ENCODE assay signal across 9 cellular contexts in genomic region chr6:134111062-134111677, GRCh38. TPM values are rescaled to one million over a fixed set of nuclear protein-coding genes. Genes with fewer than 3 reads are reported as not detected.
A peak's percentile ranks its signal among the peaks of the same experiment; 100 is the strongest.
DNase-seq lines count a peak whose midpoint lies in the region; ATAC-seq, FAIRE-seq and TF ChIP-seq lines count a peak whose summit lies in the region.
"Had no signal": no experiment of that assay in that cellular context is flagged by ENCODE, and none has a peak within 500 bp of the region (broad histone marks: within the 10 kb centered on the region; RNA-seq: fewer than 3 reads in every experiment).

No MANE protein-coding gene starts in this region.

- intact Hi-C loops in HCT116 (cut with micrococcal nuclease) = loop anchor here (1.0 kb wide), 2 partner anchors 712 to 771 kb away; no protein-coding TSS in a partner anchor
- intact Hi-C loops in activated CD4-positive, alpha-beta T cell treated with anti-CD3 and anti-CD28 coated beads for 36 hours (cut with DNase I, micrococcal nuclease) = no loop called here
- intact Hi-C loops in pancreas (cut with DNase I) = no loop called here

- H3K36me3 ChIP-seq in HCT116 (ENCODE audit: control insufficient read depth in 1 of 2, insufficient read depth in 2 of 2, low read length in 2 of 2) (no peaks in the 10 kb centered on the region), pancreas (no peaks in the 10 kb centered on the region)

- peak; percentile 69 for ATAC-seq in activated CD8-positive, alpha-beta memory T cell treated with anti-CD3 and anti-CD28 coated beads, Interleukin-2, amount 10 ng/mL, durations not matched to agents 7 days and 5 days
- ATAC-seq in HCT116 = peak; percentile 81
- peak; percentile 88 for ATAC-seq in activated CD4-positive, alpha-beta T cell treated with anti-CD3 and anti-CD28 coated beads for 36 hours
- ATAC-seq in pancreas = peak in 3 of 4 donors; percentile 69 to 91 (median 76)

- H3K27ac Mint-ChIP-seq in activated CD8-positive, alpha-beta memory T cell treated with anti-CD3 and anti-CD28 coated beads, Interleukin-2, amount 10 ng/mL, durations not matched to agents 7 days and 5 days = no peak overlapping the region
- no peak overlapping the region for H3K27ac Mint-ChIP-seq in activated CD4-positive, alpha-beta T cell treated with anti-CD3 and anti-CD28 coated beads for 36 hours

- no peaks in the 10 kb centered on the region for H3K9me3 Mint-ChIP-seq in activated CD8-positive, alpha-beta memory T cell treated with anti-CD3 and anti-CD28 coated beads, Interleukin-2, amount 10 ng/mL, durations not matched to agents 7 days and 5 days (ENCODE audit: low read depth)
- H3K9me3 Mint-ChIP-seq in activated CD4-positive, alpha-beta T cell treated with anti-CD3 and anti-CD28 coated beads for 36 hours (ENCODE audit: low read depth) = no peaks in the 10 kb centered on the region

- peak; percentile 60 for DNase-seq in activated CD8-positive, alpha-beta memory T cell treated with anti-CD3 and anti-CD28 coated beads, Interleukin-2, amount 10 ng/mL, durations not matched to agents 7 days and 5 days
- no peak for DNase-seq in activated CD8-positive, alpha-beta memory T cell treated with anti-CD3 and anti-CD28 coated beads for 24 hours
- peak; percentile 58 for DNase-seq in HCT116 (ENCODE audit: low read depth, low spot score)
- peak; percentile 11 for DNase-seq in NCI-H1694 treated with DMSO at 0.1 percent for 48 hours (lab: John Stamatoyannopoulos, UW)
- peak; percentile 64 for DNase-seq in activated CD4-positive, alpha-beta T cell treated with anti-CD3 and anti-CD28 coated beads for 36 hours
- peak; percentile 74 for DNase-seq in fibroblast of mammary gland (ENCODE audit: low read depth)
- DNase-seq in pancreas = peak in 2 of 6 donors; percentile 33 to 37
- DNase-seq in hippocampal formation (lab: John Stamatoyannopoulos, UW) = no peak

- peaks cover 4% of the 10 kb centered on the region for H3K4me1 Mint-ChIP-seq in activated CD8-positive, alpha-beta memory T cell treated with anti-CD3 and anti-CD28 coated beads, Interleukin-2, amount 10 ng/mL, durations not matched to agents 7 days and 5 days
- peaks cover 3% of the 10 kb centered on the region for H3K4me1 Mint-ChIP-seq in activated CD4-positive, alpha-beta T cell treated with anti-CD3 and anti-CD28 coated beads for 36 hours

- WGBS in pancreas, 2 donors = 54 to 60% methylated on average over 4 of the region's 4 CpGs

- H3K9ac ChIP-seq in HCT116 (ENCODE audit: low read length) = no peak overlapping the region

- no peaks in the 10 kb centered on the region for H3K9me2 ChIP-seq in HCT116 (ENCODE audit: insufficient read depth)

- no peaks in the 10 kb centered on the region for H3K27me3 ChIP-seq in HCT116 (ENCODE audit: insufficient read depth, low read length)
- no peaks in the 10 kb centered on the region for H3K27me3 ChIP-seq in pancreas

- peaks cover 39% of the 10 kb centered on the region for H3K27me3 Mint-ChIP-seq in activated CD8-positive, alpha-beta memory T cell treated with anti-CD3 and anti-CD28 coated beads, Interleukin-2, amount 10 ng/mL, durations not matched to agents 7 days and 5 days
- peaks cover 7% of the 10 kb centered on the region for H3K27me3 Mint-ChIP-seq in activated CD4-positive, alpha-beta T cell treated with anti-CD3 and anti-CD28 coated beads for 36 hours

- no peak for TF ChIP-seq POLR2A in HCT116 (IDR thresholded peaks at IDR 0.05; ENCODE audit: borderline replicate concordance, extremely low read depth, insufficient read depth, insufficient read length)

- H3K4me2 ChIP-seq in HCT116 (ENCODE audit: low read length) = no peak overlapping the region

- peak; percentile 56 for TF ChIP-seq RAD21 in HCT116 (IDR thresholded peaks at IDR 0.05; ENCODE audit: low read depth)

- POLR2A ChIA-PET in HCT116 (lab: Charles Lee) = no interaction called here
- POLR2A ChIA-PET in activated CD4-positive, alpha-beta T cell treated with anti-CD3 and anti-CD28 coated beads for 36 hours (lab: Charles Lee) = no interaction called here

- H3K9me3 ChIP-seq in HCT116 (ENCODE audit: control insufficient read depth in 1 of 2, insufficient read depth in 1 of 2, low read depth in 1 of 2, low read length in 2 of 2) (no peaks in the 10 kb centered on the region), pancreas (no peaks in the 10 kb centered on the region)

- no peak for FAIRE-seq in pancreas (lab: Jason Lieb, UNC)
- FAIRE-seq: islet of Langerhans had no signal

- TF ChIP-seq CTCF in HCT116 (IDR thresholded peaks at IDR 0.05 in 2 of 3, conservative IDR thresholded peaks at IDR 0.05 in 1 of 3; ENCODE audit: borderline replicate concordance in 1 of 3, insufficient read depth in 1 of 3, low read depth in 2 of 3, low read length in 2 of 3) (peak; percentile 87 to 99 (median 98)), fibroblast of mammary gland (conservative IDR thresholded peaks at IDR 0.05; ENCODE audit: control insufficient read depth, insufficient read depth, low read depth, low read length) (peak; percentile 97), pancreas (IDR thresholded peaks at IDR 0.05) (peak; percentile 38 to 86 (median 80))

- H3K4me1 ChIP-seq in HCT116 (ENCODE audit: control insufficient read depth in 1 of 2, insufficient read depth in 2 of 2, low read length in 2 of 2) (no peaks in the 10 kb centered on the region), pancreas (no peaks in the 10 kb centered on the region)

- no peaks in the 10 kb centered on the region for H3K36me3 Mint-ChIP-seq in activated CD8-positive, alpha-beta memory T cell treated with anti-CD3 and anti-CD28 coated beads, Interleukin-2, amount 10 ng/mL, durations not matched to agents 7 days and 5 days
- H3K36me3 Mint-ChIP-seq in activated CD4-positive, alpha-beta T cell treated with anti-CD3 and anti-CD28 coated beads for 36 hours (ENCODE audit: low read depth) = no peaks in the 10 kb centered on the region

- no peak overlapping the region for H3K4me3 Mint-ChIP-seq in activated CD8-positive, alpha-beta memory T cell treated with anti-CD3 and anti-CD28 coated beads, Interleukin-2, amount 10 ng/mL, durations not matched to agents 7 days and 5 days
- H3K4me3 Mint-ChIP-seq in activated CD4-positive, alpha-beta T cell treated with anti-CD3 and anti-CD28 coated beads for 36 hours = no peak overlapping the region

- H3K27ac ChIP-seq in HCT116 (ENCODE audit: low read depth, low read length) = no peak overlapping the region
- no peak overlapping the region for H3K27ac ChIP-seq in pancreas

- no peaks in the 10 kb centered on the region for H3K79me2 ChIP-seq in HCT116 (ENCODE audit: insufficient read depth, low read length)

- RAD21 ChIA-PET in HCT116 (lab: Charles Lee; ENCODE audit: low non-redundant PET in 1 of 2, low total read pairs in 2 of 2, uncharacterized antibody in 2 of 2, unreplicated experiment in 2 of 2) = no interaction called here

- H2AFZ ChIP-seq in HCT116 (ENCODE audit: low read depth, low read length, poor library complexity, severe bottlenecking) = no peak overlapping the region

- BruUV-seq in HCT116 (replicated peaks; lab: Mats Ljungman, UMichigan) = no TSS peak

- CTCF ChIA-PET in activated CD8-positive, alpha-beta memory T cell treated with anti-CD3 and anti-CD28 coated beads, Interleukin-2, amount 10 ng/mL, durations not matched to agents 7 days and 5 days (lab: Charles Lee) = interaction anchor here (0.6 to 2.4 kb wide), 15 partner anchors 10 to 829 kb away, joined by 3 to 15 read pairs (median 4); no protein-coding TSS in a partner anchor
- CTCF ChIA-PET in HCT116 (lab: Charles Lee) = interaction anchor here (0.7 to 4.3 kb wide), 6 partner anchors 12 to 830 kb away, joined by 3 to 27 read pairs (median 4); no protein-coding TSS in a partner anchor
- CTCF ChIA-PET in activated CD4-positive, alpha-beta T cell treated with anti-CD3 and anti-CD28 coated beads for 36 hours (lab: Charles Lee) = interaction anchor here (0.6 to 10.3 kb wide), 20 partner anchors 11 to 937 kb away, joined by 3 to 84 read pairs (median 4); no protein-coding TSS in a partner anchor

- no peak overlapping the region for H3K4me3 ChIP-seq in HCT116 (replicated peaks in 1 of 2; ENCODE audit: low read depth in 1 of 2, low read length in 2 of 2)
- H3K4me3 ChIP-seq in fibroblast of mammary gland (ENCODE audit: control insufficient read depth, low read depth, low read length) = no peak overlapping the region
- no peak overlapping the region for H3K4me3 ChIP-seq in pancreas

- H4K20me1 ChIP-seq in HCT116 (ENCODE audit: insufficient read depth) = no peaks in the 10 kb centered on the region

TF ChIP-seq in HCT116, 20 proteins besides CTCF, POLR2A, EP300 and RAD21 (continues in another document):
- TF ChIP-seq ZNF274 (IDR thresholded peaks at IDR 0.05; ENCODE audit: low read depth, low read length) (no peak), TCF7L2 (IDR thresholded peaks at IDR 0.05; ENCODE audit: borderline replicate concordance, extremely low read depth, insufficient read depth, insufficient read length) (no peak), CBX3 (IDR thresholded peaks at IDR 0.05; ENCODE audit: low read depth) (peak; percentile 47), ELF1 (IDR thresholded peaks at IDR 0.05; ENCODE audit: borderline replicate concordance, low read depth) (no peak), JUND (IDR thresholded peaks at IDR 0.05) (no peak)
- TF ChIP-seq, protein P1, sequence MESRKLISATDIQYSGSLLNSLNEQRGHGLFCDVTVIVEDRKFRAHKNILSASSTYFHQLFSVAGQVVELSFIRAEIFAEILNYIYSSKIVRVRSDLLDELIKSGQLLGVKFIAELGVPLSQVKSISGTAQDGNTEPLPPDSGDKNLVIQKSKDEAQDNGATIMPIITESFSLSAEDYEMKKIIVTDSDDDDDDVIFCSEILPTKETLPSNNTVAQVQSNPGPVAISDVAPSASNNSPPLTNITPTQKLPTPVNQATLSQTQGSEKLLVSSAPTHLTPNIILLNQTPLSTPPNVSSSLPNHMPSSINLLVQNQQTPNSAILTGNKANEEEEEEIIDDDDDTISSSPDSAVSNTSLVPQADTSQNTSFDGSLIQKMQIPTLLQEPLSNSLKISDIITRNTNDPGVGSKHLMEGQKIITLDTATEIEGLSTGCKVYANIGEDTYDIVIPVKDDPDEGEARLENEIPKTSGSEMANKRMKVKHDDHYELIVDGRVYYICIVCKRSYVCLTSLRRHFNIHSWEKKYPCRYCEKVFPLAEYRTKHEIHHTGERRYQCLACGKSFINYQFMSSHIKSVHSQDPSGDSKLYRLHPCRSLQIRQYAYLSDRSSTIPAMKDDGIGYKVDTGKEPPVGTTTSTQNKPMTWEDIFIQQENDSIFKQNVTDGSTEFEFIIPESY (IDR thresholded peaks at IDR 0.05; ENCODE audit: extremely low read depth, insufficient replicate concordance, low read length) = no peak
- TF ChIP-seq, protein P2, sequence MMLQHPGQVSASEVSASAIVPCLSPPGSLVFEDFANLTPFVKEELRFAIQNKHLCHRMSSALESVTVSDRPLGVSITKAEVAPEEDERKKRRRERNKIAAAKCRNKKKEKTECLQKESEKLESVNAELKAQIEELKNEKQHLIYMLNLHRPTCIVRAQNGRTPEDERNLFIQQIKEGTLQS (IDR thresholded peaks at IDR 0.05) = no peak

RNA-seq across cellular contexts. Expression of gene SLC2A12, which starts 58.7 kb away (rescaled TPM):
- under 1 TPM; 0.09 to 0.20 TPM for total RNA-seq in activated CD8-positive, alpha-beta memory T cell treated with anti-CD3 and anti-CD28 coated beads, Interleukin-2, amount 10 ng/mL, durations not matched to agents 7 days and 5 days
- total RNA-seq in HCT116 (2021; ENCODE audit: unreplicated experiment) (2.1 TPM), pancreas (1 to 10 TPM in 1 of 6 donors, under 1 TPM in 5; 0.19 to 1.7 (median 0.69) TPM)
- 1.7 and 2.5 TPM in 2 replicates for polyA plus RNA-seq in HCT116 (2012)
- total RNA-seq in activated CD4-positive, alpha-beta T cell treated with anti-CD3 and anti-CD28 coated beads for 36 hours = under 1 TPM; 0.33 to 0.41 TPM
- polyA plus RNA-seq in pancreas = 1 to 10 TPM in 1 of 2 donors, under 1 TPM in 1; 0.27 to 1.3 TPM

Comparison
In these comparisons a context has a peak if more than half of its experiments do, and no peak if none do; other contexts are left out.
1. DNase-seq: peak in activated CD8-positive, alpha-beta memory T cell treated with anti-CD3 and anti-CD28 coated beads, Interleukin-2, amount 10 ng/mL, durations not matched to agents 7 days and 5 days (single experiment), HCT116 (single experiment), NCI-H1694 treated with DMSO at 0.1 percent for 48 hours (single experiment), activated CD4-positive, alpha-beta T cell treated with anti-CD3 and anti-CD28 coated beads for 36 hours (single experiment) and fibroblast of mammary gland (single experiment); none in activated CD8-positive, alpha-beta memory T cell treated with anti-CD3 and anti-CD28 coated beads for 24 hours (single experiment) and hippocampal formation (0 of 2).
2. Peak in every context shown above with its lines, with median percentiles within 50 percentile points of each other: ATAC-seq and CTCF ChIP-seq.